15 cellular contexts compared by ENCODE assay signal in genomic region chr2:20207051-20207450, GRCh38. TPM values are rescaled to one million over a fixed set of nuclear protein-coding genes. Genes with fewer than 3 reads are reported as not detected.
DNase-seq lines count a peak whose midpoint lies in the region; ATAC-seq, FAIRE-seq and TF ChIP-seq lines count a peak whose summit lies in the region.
"Had no signal": no experiment of that assay in that cellular context is flagged by ENCODE, and none has a peak within 500 bp of the region (broad histone marks: within the 10 kb centered on the region; RNA-seq: fewer than 3 reads in every experiment).

No MANE protein-coding gene starts in this region.

- peak overlapping the region; percentile 90 to 99 (median 98) for H3K27ac ChIP-seq in right lobe of liver
- H3K27ac ChIP-seq: heart right ventricle, SJSA1 had no signal

- 25% methylated on average over 4 of the region's 5 CpGs for whole genome bisulfite sequencing in right lobe of liver (ENCODE audit: insufficient coverage, low coverage, low lambda C conversion rate, missing lambda C conversion rate)

- peak overlapping the region in 2 of 3 donors; percentile 40 to 47 for H3K4me3 ChIP-seq in right lobe of liver
- H3K4me3 ChIP-seq: heart right ventricle, SJSA1 had no signal

- TF ChIP-seq POLR2A in GM12891 (IDR thresholded peaks at IDR 0.05; ENCODE audit: low read depth, low read length) (no peak), right lobe of liver (IDR thresholded peaks at IDR 0.05) (no peak)

- peaks cover 0 to 100% (median 41%) of the 10 kb centered on the region in 4 donors for H3K4me1 ChIP-seq in right lobe of liver
- H3K4me1 ChIP-seq: heart right ventricle had no signal

- no peaks in the 10 kb centered on the region for H3K9me3 ChIP-seq in right lobe of liver
- H3K9me3 ChIP-seq: heart right ventricle, SJSA1 had no signal

- DNase-seq in GM12891 (ENCODE audit: insufficient read length, low spot score) (peak; percentile 77), right lobe of liver (peak; percentile 41 to 65 (median 64)), Right ventricle myocardium inferior (ENCODE audit: missing footprints) (no peak), cerebellar nuclear complex (lab: John Stamatoyannopoulos, UW) (no peak), mesenteric fat pad (ENCODE audit: low spot score) (no peak)
- DNase-seq in activated CD4-positive, alpha-beta T cell treated with anti-CD3 and anti-CD28 coated beads, Interleukin-2, amount 50 U/mL, for 4 hours: no peak
- DNase-seq: activated naive CD8-positive, alpha-beta T cell treated with anti-CD3 and anti-CD28 coated beads, Interleukin-2, amount 10 ng/mL, durations not matched to agents 7 days and 5 days; heart right ventricle; IMR-90 had no signal

- peaks cover 0 to 26% (median 7%) of the 10 kb centered on the region in 4 donors for H3K36me3 ChIP-seq in right lobe of liver
- H3K36me3 ChIP-seq: heart right ventricle had no signal

- intact Hi-C loops in right lobe of liver (cut with DNase I) (no loop called here), Right ventricle myocardium inferior (cut with DNase I) (no loop called here)

- H3K27me3 ChIP-seq in right lobe of liver: no peaks in the 10 kb centered on the region
- H3K27me3 ChIP-seq: heart right ventricle, SJSA1 had no signal

- peak; percentile 95 for FAIRE-seq in GM12891 (lab: Jason Lieb, UNC)

- no peak for TF ChIP-seq CTCF in right lobe of liver (IDR thresholded peaks at IDR 0.05)

- ATAC-seq in GM21526 (IDR thresholded peaks at IDR 0.05; ENCODE audit: low FRiP score, unreplicated experiment) (peak; percentile 64), HG03439 (IDR thresholded peaks at IDR 0.05; ENCODE audit: unreplicated experiment) (peak; percentile 55), right lobe of liver (no peak), Right ventricle myocardium inferior (no peak)
- ATAC-seq: HCT116, heart right ventricle had no signal

TF ChIP-seq in GM12891, 5 proteins besides CTCF, POLR2A, EP300 and RAD21:
- TF ChIP-seq TAF1 (IDR thresholded peaks at IDR 0.05; ENCODE audit: low read depth, low read length) (no peak), SPI1 (IDR thresholded peaks at IDR 0.05; ENCODE audit: low read depth, low read length) (no peak), POLR2AphosphoS5 (IDR thresholded peaks at IDR 0.05; ENCODE audit: low read depth, low read length) (no peak), POU2F2 (IDR thresholded peaks at IDR 0.05; ENCODE audit: low read depth, low read length) (no peak), PAX5 (IDR thresholded peaks at IDR 0.05; ENCODE audit: insufficient read depth, low read length, severe bottlenecking) (no peak)

RNA-seq across cellular contexts. Expression of gene SDC1, which starts 17.9 kb away (rescaled TPM):
- polyA plus RNA-seq in GM12891 (2012; ENCODE audit: low read depth, missing spikeins): 25.5 TPM
- 100 to 1,000 TPM; 260 to 452 (median 415) TPM for total RNA-seq in right lobe of liver
- 0.68 TPM for total RNA-seq in Right ventricle myocardium inferior
- 2.3 TPM for total RNA-seq in mesenteric fat pad
- total RNA-seq: B cell, mononuclear cell had no signal

Comparison
In these comparisons a context has a peak if more than half of its experiments do, and no peak if none do; other contexts are left out.
1. DNase-seq: peak in GM12891 (single experiment) and right lobe of liver (3 of 3); none in Right ventricle myocardium inferior (single experiment), cerebellar nuclear complex (0 of 2), mesenteric fat pad (single experiment) and activated CD4-positive, alpha-beta T cell treated with anti-CD3 and anti-CD28 coated beads, Interleukin-2, amount 50 U/mL, for 4 hours (0 of 2).
2. ATAC-seq: peak in GM21526 (single experiment) and HG03439 (single experiment); none in right lobe of liver (0 of 4) and Right ventricle myocardium inferior (single experiment).
3. RNA of gene SDC1, which starts 17.9 kb away (total RNA-seq): 260 to 452 TPM in right lobe of liver; 2.3 TPM in mesenteric fat pad (single experiment) and 0.68 TPM in Right ventricle myocardium inferior (single experiment); every median in the first group is over 10 times any median in the second.